ENCODE assay signal across 1 cellular context in genomic region chr12:1593232-1594044, GRCh38.
TF ChIP-seq lines count a peak whose summit lies in the region.

No MANE protein-coding gene starts in this region.

TF ChIP-seq in HepG2, 621 proteins besides CTCF, POLR2A, EP300 and RAD21 (continued from another document and continues in another):
- TF ChIP-seq ZNF710 (CRISPR knock-in tag; IDR thresholded peaks at IDR 0.05; ENCODE audit: borderline replicate concordance) (no peak), ZNF777 (CRISPR knock-in tag; IDR thresholded peaks at IDR 0.05) (no peak), TOPORS (CRISPR knock-in tag; IDR thresholded peaks at IDR 0.05) (peak; percentile 72; the same call in 1 of the 2 replicates), ZNF547 (CRISPR knock-in tag; IDR thresholded peaks at IDR 0.05) (no peak; the same call in 1 of the 2 replicates), RXRB (CRISPR knock-in tag; IDR thresholded peaks at IDR 0.05; ENCODE audit: borderline replicate concordance) (no peak), HDAC1 (CRISPR knock-in tag; IDR thresholded peaks at IDR 0.05) (peak; percentile 64; the same call in 1 of the 2 replicates), ZHX1 (CRISPR knock-in tag; IDR thresholded peaks at IDR 0.05; ENCODE audit: low read depth) (0 out of 2 replicates have a peak, but pooled peaks have one; percentile 43), KDM5B (CRISPR knock-in tag; IDR thresholded peaks at IDR 0.05; ENCODE audit: borderline replicate concordance) (peak; percentile 61; the same call in 1 of the 2 replicates), DRAP1 (CRISPR knock-in tag; IDR thresholded peaks at IDR 0.05) (no peak), ZNF382 (CRISPR knock-in tag; IDR thresholded peaks at IDR 0.05; ENCODE audit: borderline replicate concordance) (no peak), ASH2L (IDR thresholded peaks at IDR 0.05; ENCODE audit: insufficient read length, low read depth, low read length) (peak; percentile 45), RFX1 (IDR thresholded peaks at IDR 0.05) (no peak), HIVEP1 (CRISPR knock-in tag; IDR thresholded peaks at IDR 0.05) (peak; percentile 67; the same call in 1 of the 2 replicates), SETDB1 (CRISPR knock-in tag; IDR thresholded peaks at IDR 0.05; ENCODE audit: borderline replicate concordance) (no peak), ZNF703 (CRISPR knock-in tag; IDR thresholded peaks at IDR 0.05; ENCODE audit: borderline replicate concordance) (no peak), ZC3H13 (CRISPR knock-in tag; IDR thresholded peaks at IDR 0.05) (peak; percentile 76; the same call in 1 of the 2 replicates), SNAPC4 (CRISPR knock-in tag; IDR thresholded peaks at IDR 0.05) (0 out of 2 replicates have a peak, but pooled peaks have one; percentile 19), RARA (CRISPR knock-in tag; IDR thresholded peaks at IDR 0.05) (no peak), FLYWCH1 (CRISPR knock-in tag; IDR thresholded peaks at IDR 0.05) (no peak), ZNF800 (CRISPR knock-in tag; IDR thresholded peaks at IDR 0.05) (peak; percentile 49; the same call in 1 of the 2 replicates), PAX8 (CRISPR knock-in tag; IDR thresholded peaks at IDR 0.05; ENCODE audit: borderline replicate concordance) (0 out of 2 replicates have a peak, but pooled peaks have one; percentile 24), REPIN1 (CRISPR knock-in tag; IDR thresholded peaks at IDR 0.05; ENCODE audit: borderline replicate concordance, low read depth) (no peak), HNF1A (IDR thresholded peaks at IDR 0.05; ENCODE audit: low read depth) (no peak), HNF1A (CRISPR knock-in tag; IDR thresholded peaks at IDR 0.05; ENCODE audit: borderline replicate concordance) (0 out of 2 replicates have a peak, but pooled peaks have one; percentile 40), MYC (CRISPR knock-in tag; IDR thresholded peaks at IDR 0.05; ENCODE audit: borderline replicate concordance) (peak; percentile 37; the same call in 1 of the 2 replicates), KDM2A (CRISPR knock-in tag; IDR thresholded peaks at IDR 0.05; ENCODE audit: borderline replicate concordance, low read depth) (peak; percentile 66), NKX3-1 (CRISPR knock-in tag; IDR thresholded peaks at IDR 0.05) (no peak)
- TF ChIP-seq, protein P1, sequence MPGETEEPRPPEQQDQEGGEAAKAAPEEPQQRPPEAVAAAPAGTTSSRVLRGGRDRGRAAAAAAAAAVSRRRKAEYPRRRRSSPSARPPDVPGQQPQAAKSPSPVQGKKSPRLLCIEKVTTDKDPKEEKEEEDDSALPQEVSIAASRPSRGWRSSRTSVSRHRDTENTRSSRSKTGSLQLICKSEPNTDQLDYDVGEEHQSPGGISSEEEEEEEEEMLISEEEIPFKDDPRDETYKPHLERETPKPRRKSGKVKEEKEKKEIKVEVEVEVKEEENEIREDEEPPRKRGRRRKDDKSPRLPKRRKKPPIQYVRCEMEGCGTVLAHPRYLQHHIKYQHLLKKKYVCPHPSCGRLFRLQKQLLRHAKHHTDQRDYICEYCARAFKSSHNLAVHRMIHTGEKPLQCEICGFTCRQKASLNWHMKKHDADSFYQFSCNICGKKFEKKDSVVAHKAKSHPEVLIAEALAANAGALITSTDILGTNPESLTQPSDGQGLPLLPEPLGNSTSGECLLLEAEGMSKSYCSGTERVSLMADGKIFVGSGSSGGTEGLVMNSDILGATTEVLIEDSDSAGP (CRISPR knock-in tag; IDR thresholded peaks at IDR 0.05; ENCODE audit: borderline replicate concordance) = peak; percentile 25; the same call in 1 of the 2 replicates
- TF ChIP-seq, protein P2, sequence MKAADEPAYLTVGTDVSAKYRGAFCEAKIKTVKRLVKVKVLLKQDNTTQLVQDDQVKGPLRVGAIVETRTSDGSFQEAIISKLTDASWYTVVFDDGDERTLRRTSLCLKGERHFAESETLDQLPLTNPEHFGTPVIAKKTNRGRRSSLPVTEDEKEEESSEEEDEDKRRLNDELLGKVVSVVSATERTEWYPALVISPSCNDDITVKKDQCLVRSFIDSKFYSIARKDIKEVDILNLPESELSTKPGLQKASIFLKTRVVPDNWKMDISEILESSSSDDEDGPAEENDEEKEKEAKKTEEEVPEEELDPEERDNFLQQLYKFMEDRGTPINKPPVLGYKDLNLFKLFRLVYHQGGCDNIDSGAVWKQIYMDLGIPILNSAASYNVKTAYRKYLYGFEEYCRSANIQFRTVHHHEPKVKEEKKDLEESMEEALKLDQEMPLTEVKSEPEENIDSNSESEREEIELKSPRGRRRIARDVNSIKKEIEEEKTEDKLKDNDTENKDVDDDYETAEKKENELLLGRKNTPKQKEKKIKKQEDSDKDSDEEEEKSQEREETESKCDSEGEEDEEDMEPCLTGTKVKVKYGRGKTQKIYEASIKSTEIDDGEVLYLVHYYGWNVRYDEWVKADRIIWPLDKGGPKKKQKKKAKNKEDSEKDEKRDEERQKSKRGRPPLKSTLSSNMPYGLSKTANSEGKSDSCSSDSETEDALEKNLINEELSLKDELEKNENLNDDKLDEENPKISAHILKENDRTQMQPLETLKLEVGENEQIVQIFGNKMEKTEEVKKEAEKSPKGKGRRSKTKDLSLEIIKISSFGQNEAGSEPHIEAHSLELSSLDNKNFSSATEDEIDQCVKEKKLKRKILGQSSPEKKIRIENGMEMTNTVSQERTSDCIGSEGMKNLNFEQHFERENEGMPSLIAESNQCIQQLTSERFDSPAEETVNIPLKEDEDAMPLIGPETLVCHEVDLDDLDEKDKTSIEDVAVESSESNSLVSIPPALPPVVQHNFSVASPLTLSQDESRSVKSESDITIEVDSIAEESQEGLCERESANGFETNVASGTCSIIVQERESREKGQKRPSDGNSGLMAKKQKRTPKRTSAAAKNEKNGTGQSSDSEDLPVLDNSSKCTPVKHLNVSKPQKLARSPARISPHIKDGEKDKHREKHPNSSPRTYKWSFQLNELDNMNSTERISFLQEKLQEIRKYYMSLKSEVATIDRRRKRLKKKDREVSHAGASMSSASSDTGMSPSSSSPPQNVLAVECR (CRISPR knock-in tag; IDR thresholded peaks at IDR 0.05; ENCODE audit: borderline replicate concordance) = peak; percentile 59
- TF ChIP-seq, protein P3, sequence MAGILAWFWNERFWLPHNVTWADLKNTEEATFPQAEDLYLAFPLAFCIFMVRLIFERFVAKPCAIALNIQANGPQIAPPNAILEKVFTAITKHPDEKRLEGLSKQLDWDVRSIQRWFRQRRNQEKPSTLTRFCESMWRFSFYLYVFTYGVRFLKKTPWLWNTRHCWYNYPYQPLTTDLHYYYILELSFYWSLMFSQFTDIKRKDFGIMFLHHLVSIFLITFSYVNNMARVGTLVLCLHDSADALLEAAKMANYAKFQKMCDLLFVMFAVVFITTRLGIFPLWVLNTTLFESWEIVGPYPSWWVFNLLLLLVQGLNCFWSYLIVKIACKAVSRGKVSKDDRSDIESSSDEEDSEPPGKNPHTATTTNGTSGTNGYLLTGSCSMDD (CRISPR knock-in tag; IDR thresholded peaks at IDR 0.05) = no peak
